19 cellular contexts compared by ENCODE assay signal in genomic region chr17:27764589-27764988, GRCh38. TPM values are rescaled to one million over a fixed set of nuclear protein-coding genes. Genes with fewer than 3 reads are reported as not detected.
A peak's percentile ranks its signal among the peaks of the same experiment; 100 is the strongest.
DNase-seq lines count a peak whose midpoint lies in the region; ATAC-seq and TF ChIP-seq lines count a peak whose summit lies in the region.
"Had no signal": no experiment of that assay in that cellular context is flagged by ENCODE, and none has a peak within 500 bp of the region (broad histone marks: within the 10 kb centered on the region; RNA-seq: fewer than 3 reads in every experiment).

No MANE protein-coding gene starts in this region.

- TF ChIP-seq POLR2A in right lobe of liver (IDR thresholded peaks at IDR 0.05) = no peak

- H3K36me3 ChIP-seq in H7 (replicated peaks; ENCODE audit: control insufficient read depth, insufficient read depth, low read length) (no peaks in the 10 kb centered on the region), right lobe of liver (no peaks in the 10 kb centered on the region)
- H3K36me3 ChIP-seq: BE2C had no signal

- no peaks in the 10 kb centered on the region for H3K4me1 ChIP-seq in right lobe of liver
- H3K4me1 ChIP-seq: BE2C, Caco-2 had no signal

- H3K9me3 Mint-ChIP-seq in WTC11 = no peaks in the 10 kb centered on the region
- H3K9me3 Mint-ChIP-seq: CD4-positive, CD25-positive, alpha-beta regulatory T cell; GM23338; HFFc6 had no signal

- H3K36me3 Mint-ChIP-seq in WTC11 = no peaks in the 10 kb centered on the region
- H3K36me3 Mint-ChIP-seq: CD4-positive, CD25-positive, alpha-beta regulatory T cell had no signal

- DNase-seq in Ammon's horn (ENCODE audit: low spot score) (peak; percentile 61), H7 (peak; percentile 9), cerebellar cortex (ENCODE audit: low spot score) (peak; percentile 82), right lobe of liver (peak in 1 of 3 donors; percentile 68), T1000 (lab: John Stamatoyannopoulos, UW) (no peak), WTC11 (ENCODE audit: low spot score) (no peak), nucleus accumbens (lab: John Stamatoyannopoulos, UW) (no peak), GM10266 (ENCODE audit: extremely low spot score) (no peak)
- DNase-seq: BE2C; Caco-2; CD4-positive, CD25-positive, alpha-beta regulatory T cell; DMS79; HFFc6; IMR-90 had no signal

- H3K4me1 Mint-ChIP-seq in WTC11 = no peaks in the 10 kb centered on the region
- H3K4me1 Mint-ChIP-seq: CD4-positive, CD25-positive, alpha-beta regulatory T cell; GM23338 had no signal

- WGBS in right lobe of liver (ENCODE audit: insufficient coverage, low coverage, low lambda C conversion rate, missing lambda C conversion rate) = 32% methylated on average over 3 of the region's 4 CpGs

- no peak overlapping the region for H3K27ac Mint-ChIP-seq in WTC11
- H3K27ac Mint-ChIP-seq: CD4-positive, CD25-positive, alpha-beta regulatory T cell; GM23338; HFFc6 had no signal

- H3K4me3 Mint-ChIP-seq in WTC11 = no peak overlapping the region
- H3K4me3 Mint-ChIP-seq: CD4-positive, CD25-positive, alpha-beta regulatory T cell; GM23338; HFFc6 had no signal

- no peak overlapping the region for H3K27ac ChIP-seq in right lobe of liver
- H3K27ac ChIP-seq: HL-60 had no signal

- ATAC-seq in right lobe of liver = peak; percentile 37 to 85 (median 69)
- no peak for ATAC-seq in WTC11
- ATAC-seq: GM23338, HCT116, K562 had no signal

- no peaks in the 10 kb centered on the region for H3K9me3 ChIP-seq in right lobe of liver
- H3K9me3 ChIP-seq: BE2C, Caco-2 had no signal

- POLR2A ChIA-PET in WTC11 (lab: Charles Lee) = no interaction called here

- no peaks in the 10 kb centered on the region for H3K27me3 Mint-ChIP-seq in WTC11 (ENCODE audit: low read depth)

- H3K27me3 ChIP-seq in H7 (ENCODE audit: control insufficient read depth, insufficient read depth, low read length) = no peaks in the 10 kb centered on the region
- H3K27me3 ChIP-seq in right lobe of liver = no peaks in the 10 kb centered on the region
- H3K27me3 ChIP-seq: BE2C had no signal

- H3K4me3 ChIP-seq in H7 (ENCODE audit: insufficient read depth, low read depth, low read length) (no peak overlapping the region), right lobe of liver (no peak overlapping the region)
- H3K4me3 ChIP-seq: GM23338, K562 had no signal

- intact Hi-C loops in right lobe of liver (cut with DNase I) = loop anchor here in 1 of 2 donors (5.0 kb wide), 1 partner anchor 113 kb away; no protein-coding TSS in a partner anchor

- TF ChIP-seq CTCF in right lobe of liver (IDR thresholded peaks at IDR 0.05) (no peak), WTC11 (IDR thresholded peaks at IDR 0.05) (no peak), GM10266 (IDR thresholded peaks at IDR 0.05; ENCODE audit: control insufficient read depth, insufficient read depth, low read depth, missing control alignments) (no peak)

- CTCF ChIA-PET in WTC11 (lab: Charles Lee) = interaction anchor here (1.5 kb wide), 1 partner anchor 115 kb away, joined by 5 read pairs; no protein-coding TSS in a partner anchor

TF ChIP-seq in WTC11, 78 proteins besides CTCF, POLR2A, EP300 and RAD21 (continues in another document):
- TF ChIP-seq ZNF425 (CRISPR knock-in tag; conservative IDR thresholded peaks at IDR 0.05) (no peak), JAZF1 (CRISPR knock-in tag; IDR thresholded peaks at IDR 0.05) (no peak), E2F4 (CRISPR knock-in tag; IDR thresholded peaks at IDR 0.05; ENCODE audit: borderline replicate concordance, low read depth) (no peak), ZNF532 (CRISPR knock-in tag; IDR thresholded peaks at IDR 0.05; ENCODE audit: borderline replicate concordance) (no peak), ZNF121 (CRISPR knock-in tag; IDR thresholded peaks at IDR 0.05) (no peak), FOXK1 (CRISPR knock-in tag; IDR thresholded peaks at IDR 0.05) (no peak), USF1 (CRISPR knock-in tag; IDR thresholded peaks at IDR 0.05) (no peak), ATF2 (CRISPR knock-in tag; IDR thresholded peaks at IDR 0.05; ENCODE audit: borderline replicate concordance, low read depth) (no peak), PREB (CRISPR knock-in tag; IDR thresholded peaks at IDR 0.05; ENCODE audit: borderline replicate concordance) (no peak)

RNA-seq across cellular contexts. Expression of gene NOS2, which starts 35.7 kb away (rescaled TPM):
- 1.6 and 2.1 TPM in 2 replicates for total RNA-seq in H7 (2014; rRNA removed; shearing (Covaris generic))
- total RNA-seq in right lobe of liver (under 1 TPM in 2 of 6 experiments, not detected in 4; 0.07 to 0.09 TPM), WTC11 (2021) (0.98 to 1.4 TPM (median 1.4 TPM) in 3 replicates)
- total RNA-seq: A172, HFFc6, K562 had no signal

Comparison
In these comparisons a context has a peak if more than half of its experiments do, and no peak if none do; other contexts are left out.
1. DNase-seq: peak in Ammon's horn (single experiment), H7 (single experiment) and cerebellar cortex (single experiment); none in T1000 (single experiment), WTC11 (single experiment), nucleus accumbens (0 of 56) and GM10266 (single experiment).